11 cellular contexts compared by ENCODE assay signal in the genomic region with DNA sequence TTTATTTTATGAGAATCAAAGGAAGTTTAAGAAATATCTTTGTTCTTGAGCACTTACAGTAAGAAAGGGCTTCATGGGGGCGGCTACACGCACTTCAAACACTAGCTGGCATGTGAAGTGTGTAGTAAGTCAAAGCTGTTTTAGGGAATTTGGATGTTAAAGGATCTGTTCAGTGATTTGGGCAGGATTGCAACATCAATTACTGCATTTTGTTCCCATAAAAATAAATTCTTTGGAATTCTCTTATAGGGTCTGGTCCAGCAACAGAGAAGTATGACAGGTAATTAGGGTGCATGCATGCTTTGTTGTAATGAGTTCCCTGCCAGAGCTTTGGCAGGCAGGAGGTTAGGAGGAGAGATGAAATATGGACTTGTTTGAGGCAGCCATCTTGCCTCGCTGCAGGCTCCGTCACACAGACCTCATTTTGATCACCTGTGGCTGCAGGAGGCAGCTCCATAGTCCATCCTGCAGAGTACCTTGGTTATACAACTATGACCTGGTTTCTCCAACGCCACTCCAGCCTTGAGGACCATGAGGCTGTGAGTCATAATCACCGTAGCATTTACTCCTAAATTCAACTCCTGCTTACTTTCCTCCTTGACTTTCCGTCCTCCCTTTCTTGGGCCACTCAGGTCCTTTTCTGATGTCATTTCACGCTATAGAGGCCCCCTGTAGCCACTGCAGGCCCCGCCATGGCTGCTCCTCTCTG. TPM values are rescaled to one million over a fixed set of nuclear protein-coding genes. Genes with fewer than 3 reads are reported as not detected.
DNase-seq lines count a peak whose midpoint lies in the region; ATAC-seq and TF ChIP-seq lines count a peak whose summit lies in the region.
"Had no signal": no experiment of that assay in that cellular context is flagged by ENCODE, and none has a peak within 500 bp of the region (broad histone marks: within the 10 kb centered on the region; RNA-seq: fewer than 3 reads in every experiment).

No MANE protein-coding gene starts in this region.

- H3K9me3 Mint-ChIP-seq in CD4-positive, alpha-beta T cell, result no peaks in the 10 kb centered on the region
- no peaks in the 10 kb centered on the region for H3K9me3 Mint-ChIP-seq in progenitor cell of endocrine pancreas (ENCODE audit: low read depth)

- peak overlapping the region; percentile 47; the same call in 1 of the 2 replicates for H3K4me3 ChIP-seq in PC-9
- H3K4me3 ChIP-seq in esophagus muscularis mucosa, result no peak overlapping the region

- no TSS peak for BruUV-seq in PC-9 (replicated peaks; lab: Mats Ljungman, UMichigan)

- H3K4me2 ChIP-seq in PC-9, result peak overlapping the region; percentile 76

- no peak for TF ChIP-seq POLR2A in esophagus muscularis mucosa (IDR thresholded peaks at IDR 0.05; ENCODE audit: low read depth)

- no peaks in the 10 kb centered on the region for H3K27me3 ChIP-seq in CD4-positive, alpha-beta T cell (ENCODE audit: control insufficient read depth, insufficient read depth, low read length)
- H3K27me3 ChIP-seq in PC-9 (ENCODE audit: insufficient read depth, low read depth), result no peaks in the 10 kb centered on the region
- H3K27me3 ChIP-seq in esophagus muscularis mucosa, result no peaks in the 10 kb centered on the region

- WGBS in esophagus muscularis mucosa, result 77% methylated on average over 9 of the region's 9 CpGs

- H2AFZ ChIP-seq in PC-9, result peak overlapping the region; percentile 81

- no peak overlapping the region for H3K27ac ChIP-seq in CD4-positive, alpha-beta T cell (ENCODE audit: low read depth, low read length)
- H3K27ac ChIP-seq in PC-9 (peak overlapping the region; percentile 73), esophagus muscularis mucosa (replicated peaks in 1 of 4) (peak overlapping the region; percentile 54 to 72 (median 66))

- peaks cover 50% of the 10 kb centered on the region for H3K4me1 Mint-ChIP-seq in CD4-positive, alpha-beta T cell (ENCODE audit: low read depth)
- peaks cover 25% of the 10 kb centered on the region for H3K4me1 Mint-ChIP-seq in progenitor cell of endocrine pancreas (ENCODE audit: low read depth)

- no peak for ATAC-seq in CD4-positive, alpha-beta T cell (ENCODE audit: poor library complexity)
- ATAC-seq in GM19452 (IDR thresholded peaks at IDR 0.05; ENCODE audit: unreplicated experiment), result no peak
- no peak for ATAC-seq in HG02970 (IDR thresholded peaks at IDR 0.05; ENCODE audit: low FRiP score, unreplicated experiment)
- no peak for ATAC-seq in HG02763 (IDR thresholded peaks at IDR 0.05; ENCODE audit: unreplicated experiment)

- no peaks in the 10 kb centered on the region for H3K79me2 ChIP-seq in PC-9 (ENCODE audit: low read depth)

- intact Hi-C loops in CD4-positive, alpha-beta T cell (cut with DNase I, micrococcal nuclease), result loop anchor here (2.0 to 5.0 kb wide), 2 partner anchors 16 to 55 kb away; no protein-coding TSS in a partner anchor
- intact Hi-C loops in PC-9 (cut with micrococcal nuclease; ENCODE audit: unreplicated experiment), result no loop called here
- intact Hi-C loops in esophagus muscularis mucosa (cut with DNase I), result no loop called here

- CTCF ChIA-PET in CD4-positive, alpha-beta T cell (lab: Charles Lee), result interaction anchor here (1.2 to 1.8 kb wide), 4 partner anchors 9 to 53 kb away, joined by 3 to 6 read pairs (median 4); no protein-coding TSS in a partner anchor
- CTCF ChIA-PET in PC-9 (lab: Charles Lee), result interaction anchor here (0.6 kb wide), 1 partner anchor 1653 kb away, joined by 3 read pairs; no protein-coding TSS in a partner anchor

- no peaks in the 10 kb centered on the region for H3K9me3 ChIP-seq in CD4-positive, alpha-beta T cell (ENCODE audit: control insufficient read depth, low read length)
- no peaks in the 10 kb centered on the region for H3K9me3 ChIP-seq in PC-9 (ENCODE audit: insufficient read depth, low read depth)
- H3K9me3 ChIP-seq in esophagus muscularis mucosa, result no peaks in the 10 kb centered on the region

- no peak for TF ChIP-seq EP300 in esophagus muscularis mucosa (IDR thresholded peaks at IDR 0.05)

- H3K4me3 Mint-ChIP-seq in CD4-positive, alpha-beta T cell, result no peak overlapping the region
- H3K4me3 Mint-ChIP-seq in progenitor cell of endocrine pancreas (ENCODE audit: low read depth), result no peak overlapping the region

- DNase-seq in CD4-positive, alpha-beta T cell, result no peak
- DNase-seq in PC-9 (no peak), esophagus muscularis mucosa (ENCODE audit: extremely low spot score) (no peak), progenitor cell of endocrine pancreas (ENCODE audit: low spot score, unreplicated experiment) (no peak), RKO (ENCODE audit: low spot score) (no peak)
- DNase-seq: activated CD4-positive, CD25-positive, alpha-beta regulatory T cell; H7; NCI-H1105 treated with DMSO at 0.1 percent for 48 hours had no signal

- H3K27ac Mint-ChIP-seq in CD4-positive, alpha-beta T cell, result peak overlapping the region; percentile 85
- H3K27ac Mint-ChIP-seq in progenitor cell of endocrine pancreas, result peak overlapping the region; percentile 98

- no peaks in the 10 kb centered on the region for H4K20me1 ChIP-seq in PC-9 (ENCODE audit: insufficient read depth)

- no peaks in the 10 kb centered on the region for H3K36me3 Mint-ChIP-seq in CD4-positive, alpha-beta T cell (ENCODE audit: low read depth)
- no peaks in the 10 kb centered on the region for H3K36me3 Mint-ChIP-seq in progenitor cell of endocrine pancreas (ENCODE audit: insufficient read depth)

- no peaks in the 10 kb centered on the region for H3K9me2 ChIP-seq in PC-9 (ENCODE audit: insufficient read depth)

- peaks cover 41% of the 10 kb centered on the region for H3F3A ChIP-seq in PC-9 (ENCODE audit: insufficient read depth, low read depth)

- POLR2A ChIA-PET in CD4-positive, alpha-beta T cell (lab: Charles Lee), result interaction anchor here (1.0 to 3.9 kb wide), 9 partner anchors 8 to 37 kb away, joined by 3 to 34 read pairs (median 6); partner anchors contain the start of gene EML4
- POLR2A ChIA-PET in PC-9 (lab: Charles Lee; ENCODE audit: unreplicated experiment), result no interaction called here

- TF ChIP-seq CTCF in CD4-positive, alpha-beta T cell (IDR thresholded peaks at IDR 0.05), result no peak
- TF ChIP-seq CTCF in PC-9 (conservative IDR thresholded peaks at IDR 0.05), result no peak
- TF ChIP-seq CTCF in esophagus muscularis mucosa (IDR thresholded peaks at IDR 0.05), result no peak
- TF ChIP-seq CTCF in progenitor cell of endocrine pancreas (IDR thresholded peaks at IDR 0.05; ENCODE audit: unreplicated experiment), result no peak

- no peaks in the 10 kb centered on the region for H3K27me3 Mint-ChIP-seq in CD4-positive, alpha-beta T cell
- H3K27me3 Mint-ChIP-seq in progenitor cell of endocrine pancreas, result no peaks in the 10 kb centered on the region

- H3K4me1 ChIP-seq in PC-9 (replicated peaks; ENCODE audit: insufficient read depth) (peaks cover 60% of the 10 kb centered on the region), esophagus muscularis mucosa (peaks cover 42 to 56% (median 46%) of the 10 kb centered on the region in 4 donors)

- no peaks in the 10 kb centered on the region for H3K36me3 ChIP-seq in PC-9 (ENCODE audit: low read depth)
- no peaks in the 10 kb centered on the region for H3K36me3 ChIP-seq in esophagus muscularis mucosa

RNA-seq across cellular contexts. Expression of gene EML4, which starts 26.5 kb away (rescaled TPM):
- 100 to 1,000 TPM; 219 to 228 TPM for total RNA-seq in CD4-positive, alpha-beta T cell
- total RNA-seq in PC-9 (2021) (52.0 and 64.1 TPM in 2 replicates), esophagus muscularis mucosa (10 to 100 TPM; 14.5 to 23.2 (median 17.8) TPM), progenitor cell of endocrine pancreas (75.7 and 79.1 TPM in 2 replicates)

Comparison
In these comparisons a context has a peak if more than half of its experiments do, and no peak if none do; other contexts are left out.
1. intact Hi-C loops: an anchor here in CD4-positive, alpha-beta T cell (2.0 to 5.0 kb wide); none called in PC-9 and esophagus muscularis mucosa.